Comparison of ENCODE assay signal across 32 cellular contexts in genomic region chr20:61267241-61267640, GRCh38. TPM values are rescaled to one million over a fixed set of nuclear protein-coding genes. Genes with fewer than 3 reads are reported as not detected.
"Had no signal": no experiment of that assay in that cellular context is flagged by ENCODE, and none has a peak within 500 bp of the region (broad histone marks: within the 10 kb centered on the region; RNA-seq: fewer than 3 reads in every experiment).

No MANE protein-coding gene starts in this region.

- H3K9me3 ChIP-seq: adrenal gland, ascending aorta, body of pancreas, breast epithelium had no signal

- DNase-seq: activated effector memory CD4-positive, alpha-beta T cell treated with anti-CD3 and anti-CD28 coated beads, Interleukin-2, amount 50 U/mL, for 16 hours; activated effector memory CD4-positive, alpha-beta T cell treated with Interleukin-2 at 50 U/mL for 16 hours; activated gamma-delta T cell; activated gamma-delta T cell treated with Interleukin-2 at 50 U/mL for 16 hours; activated naive CD4-positive, alpha-beta T cell; activated naive CD4-positive, alpha-beta T cell treated with anti-CD3 and anti-CD28 coated beads for 36 hours; activated naive CD4-positive, alpha-beta T cell treated with anti-CD3 and anti-CD28 coated beads, Interleukin-2, amount 10 ng/mL, durations not matched to agents 7 days and 5 days; activated naive CD4-positive, alpha-beta T cell treated with anti-CD3 and anti-CD28 coated beads, Interleukin-2, amount 50 U/mL, for 16 hours; activated naive CD4-positive, alpha-beta T cell treated with Interleukin-2 at 50 U/mL for 16 hours; activated naive CD8-positive, alpha-beta T cell treated with anti-CD3 and anti-CD28 coated beads for 36 hours; activated naive CD8-positive, alpha-beta T cell treated with anti-CD3 and anti-CD28 coated beads, Interleukin-2, amount 10 ng/mL, durations not matched to agents 7 days and 5 days; activated naive CD8-positive, alpha-beta T cell treated with anti-CD3 and anti-CD28 coated beads, Interleukin-2, amount 50 U/mL, for 24 hours; activated T-cell treated with anti-CD3 and anti-CD28 coated beads, Interleukin-2, amount 50 U/mL, for 1 hour; activated T-cell treated with anti-CD3 and anti-CD28 coated beads, Interleukin-2, amount 50 U/mL, for 24 hours; activated T-cell treated with anti-CD3 and anti-CD28 coated beads, Interleukin-2, amount 50 U/mL, for 4 hours; activated T-cell treated with anti-CD3 and anti-CD28 coated beads, Interleukin-2, amount 50 U/mL, for 48 hours; activated T-cell treated with anti-CD3 and anti-CD28 coated beads, Interleukin-2, amount 50 U/mL, for 72 hours; adrenal gland; amniotic stem cell; amygdala; anterior cingulate cortex; aorta; body of pancreas; brain microvascular endothelial cell; central memory CD4-positive, alpha-beta T cell; cerebellar nuclear complex had no signal

- H3K36me3 ChIP-seq: adrenal gland, ascending aorta, brain microvascular endothelial cell, breast epithelium, cardiac muscle cell had no signal

- H3K27me3 ChIP-seq: ascending aorta, body of pancreas, brain microvascular endothelial cell, cardiac muscle cell had no signal

- H3K4me3 ChIP-seq: adrenal gland, ascending aorta, body of pancreas, breast epithelium, cardiac muscle cell had no signal

- H3K4me1 ChIP-seq: adrenal gland, ascending aorta, body of pancreas, breast epithelium had no signal

- H3K27ac ChIP-seq: adrenal gland, ascending aorta, body of pancreas, brain microvascular endothelial cell, breast epithelium, cardiac muscle cell had no signal

RNA-seq across cellular contexts. Expression of gene CDH4, which starts 15.2 kb away (rescaled TPM):
- total RNA-seq: activated T-helper 1 cell treated with anti-CD3 and anti-CD28 coated beads, Interleukin-12 subunit alpha, Interleukin-12 subunit beta, Interleukin-2, Interleukin-4 antibody, amounts not matched to agents 30 ng/mL and 10 ng/mL and 1 ng/mL, durations not matched to agents 14 hours and 24 hours and 36 hours; activated T-helper 2 cell treated with anti-CD3 and anti-CD28 coated beads, Interferon-gamma antibody, Interleukin-2, Interleukin-4, amounts not matched to agents 10 μg/mL and 5 μg/mL and 100 μg/mL, durations not matched to agents 14 hours and 24 hours and 36 hours; ascending aorta; cardiac septum had no signal
- polyA plus RNA-seq: aorta had no signal
